ENCODE assay signal across 8 cellular contexts in the genomic region with DNA sequence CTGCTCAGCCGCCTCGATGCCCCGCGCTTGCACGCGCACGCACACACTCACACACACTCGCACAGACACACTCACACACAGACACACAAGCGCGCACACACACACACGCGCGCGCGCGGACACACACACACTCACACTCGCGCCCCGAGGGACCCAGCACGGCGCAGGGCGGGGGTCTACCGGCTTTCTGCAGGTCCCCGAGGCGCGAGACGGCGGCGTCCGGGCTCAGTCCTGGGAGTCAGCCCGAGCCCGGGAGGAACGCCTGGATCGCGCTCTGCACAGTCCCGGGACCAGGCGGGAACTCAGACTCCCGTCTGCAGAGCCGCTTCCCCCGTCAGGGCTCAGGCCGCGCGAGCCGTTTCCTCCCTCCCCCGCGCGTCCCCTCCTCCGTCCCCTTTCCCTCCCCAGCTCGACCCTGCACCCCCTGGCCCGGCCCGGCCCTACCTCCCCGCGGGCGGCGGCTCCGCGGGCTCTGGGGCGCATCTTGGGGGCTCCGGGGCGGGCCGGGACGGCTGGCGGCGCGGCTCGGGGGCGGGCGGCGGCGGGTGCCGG. TPM values are rescaled to one million over a fixed set of nuclear protein-coding genes. Genes with fewer than 3 reads are reported as not detected.
DNase-seq lines count a peak whose midpoint lies in the region; ATAC-seq and TF ChIP-seq lines count a peak whose summit lies in the region.

No MANE protein-coding gene starts in this region.

- intact Hi-C loops in activated T-helper 1 cell treated with anti-CD3 and anti-CD28 coated beads, Interleukin-12 subunit alpha, Interleukin-12 subunit beta, Interleukin-2, Interleukin-4 antibody, amounts not matched to agents 30 ng/mL and 10 ng/mL and 1 ng/mL, durations not matched to agents 14 hours and 24 hours and 36 hours (cut with micrococcal nuclease): no loop called here

- H3K4me1 ChIP-seq in cardiac muscle cell (ENCODE audit: low read depth) (peaks cover 12% of the 10 kb centered on the region), trophoblast cell (ENCODE audit: control insufficient read depth in 1 of 2, insufficient read depth in 2 of 2, low read length in 2 of 2) (peaks cover 26 to 31% of the 10 kb centered on the region in 2 experiments)

- no peak overlapping the region for H3K27ac Mint-ChIP-seq in activated T-helper 1 cell treated with anti-CD3 and anti-CD28 coated beads, Interleukin-12 subunit alpha, Interleukin-12 subunit beta, Interleukin-2, Interleukin-4 antibody, amounts not matched to agents 30 ng/mL and 10 ng/mL and 1 ng/mL, durations not matched to agents 14 hours and 24 hours and 36 hours

- peaks cover 14% of the 10 kb centered on the region for H3K79me1 ChIP-seq in trophoblast cell (ENCODE audit: low read length)

- H2AFZ ChIP-seq in trophoblast cell (ENCODE audit: insufficient read depth, low read length, poor library complexity): peak overlapping the region; percentile 77

- H4K8ac ChIP-seq in trophoblast cell (ENCODE audit: low read depth, low read length): peak overlapping the region; percentile 40

- peak overlapping the region; percentile 60 for H2AK5ac ChIP-seq in trophoblast cell (ENCODE audit: low read length)

- H3K9me3 ChIP-seq in cardiac muscle cell (ENCODE audit: low read depth) (no peaks in the 10 kb centered on the region), trophoblast cell (ENCODE audit: insufficient read depth, low read depth, low read length) (peaks cover 3% of the 10 kb centered on the region)

- no peak overlapping the region for H3K23ac ChIP-seq in trophoblast cell (ENCODE audit: low read length)

- peaks cover 61% of the 10 kb centered on the region for H3K27me3 Mint-ChIP-seq in activated T-helper 1 cell treated with anti-CD3 and anti-CD28 coated beads, Interleukin-12 subunit alpha, Interleukin-12 subunit beta, Interleukin-2, Interleukin-4 antibody, amounts not matched to agents 30 ng/mL and 10 ng/mL and 1 ng/mL, durations not matched to agents 14 hours and 24 hours and 36 hours (ENCODE audit: insufficient read depth)

- WGBS in trophoblast cell (ENCODE audit: extremely low coverage, insufficient coverage, insufficient read length): no CpG with 5 or more reads among the region's 71 CpGs

- peak overlapping the region; percentile 83 for H3K4me3 ChIP-seq in cardiac muscle cell
- H3K4me3 ChIP-seq in trophoblast cell (ENCODE audit: low read depth, low read length): peak overlapping the region; percentile 82

- H2BK120ac ChIP-seq in trophoblast cell (ENCODE audit: insufficient read depth, low read length, poor library complexity): peak overlapping the region; percentile 48

- H3K4me3 Mint-ChIP-seq in activated T-helper 1 cell treated with anti-CD3 and anti-CD28 coated beads, Interleukin-12 subunit alpha, Interleukin-12 subunit beta, Interleukin-2, Interleukin-4 antibody, amounts not matched to agents 30 ng/mL and 10 ng/mL and 1 ng/mL, durations not matched to agents 14 hours and 24 hours and 36 hours: peak overlapping the region; percentile 68

- H3K36me3 Mint-ChIP-seq in activated T-helper 1 cell treated with anti-CD3 and anti-CD28 coated beads, Interleukin-12 subunit alpha, Interleukin-12 subunit beta, Interleukin-2, Interleukin-4 antibody, amounts not matched to agents 30 ng/mL and 10 ng/mL and 1 ng/mL, durations not matched to agents 14 hours and 24 hours and 36 hours (ENCODE audit: low read depth): no peaks in the 10 kb centered on the region

- peak overlapping the region; percentile 84 for H3K4me2 ChIP-seq in trophoblast cell (ENCODE audit: low read length)

- peak overlapping the region; percentile 95 for H4K91ac ChIP-seq in trophoblast cell (ENCODE audit: low read depth, low read length)

- H3K79me2 ChIP-seq in trophoblast cell (ENCODE audit: control insufficient read depth, insufficient read depth, low read length, poor library complexity): peaks cover 5% of the 10 kb centered on the region

- H3K9ac ChIP-seq in trophoblast cell (ENCODE audit: low read length): peak overlapping the region; percentile 35

- peak overlapping the region; percentile 33 for H2BK12ac ChIP-seq in trophoblast cell (ENCODE audit: low read length)

- peak overlapping the region; percentile 21 for H2BK5ac ChIP-seq in trophoblast cell (ENCODE audit: low read depth, low read length, poor library complexity)

- peak overlapping the region; percentile 82 for H3K14ac ChIP-seq in trophoblast cell (ENCODE audit: low read length)

- H3K36me3 ChIP-seq in cardiac muscle cell: no peaks in the 10 kb centered on the region
- peaks cover 0 to 1% of the 10 kb centered on the region in 2 experiments for H3K36me3 ChIP-seq in trophoblast cell (ENCODE audit: control insufficient read depth in 1 of 2, insufficient read depth in 2 of 2, low read length in 2 of 2)

- peak overlapping the region; percentile 89 for H4K12ac ChIP-seq in trophoblast cell (ENCODE audit: low read depth, low read length)

- no peak for ATAC-seq in HG03442 (IDR thresholded peaks at IDR 0.05; ENCODE audit: unreplicated experiment)
- ATAC-seq in HG03469 (IDR thresholded peaks at IDR 0.05; ENCODE audit: unreplicated experiment): no peak

- no peak overlapping the region for H3K27ac ChIP-seq in cardiac muscle cell
- peak overlapping the region; percentile 38 for H3K27ac ChIP-seq in trophoblast cell (ENCODE audit: low read depth, low read length)

- H3K4me1 Mint-ChIP-seq in activated T-helper 1 cell treated with anti-CD3 and anti-CD28 coated beads, Interleukin-12 subunit alpha, Interleukin-12 subunit beta, Interleukin-2, Interleukin-4 antibody, amounts not matched to agents 30 ng/mL and 10 ng/mL and 1 ng/mL, durations not matched to agents 14 hours and 24 hours and 36 hours (ENCODE audit: low read depth): peaks cover 8% of the 10 kb centered on the region

- peak overlapping the region; percentile 88 for H3K4ac ChIP-seq in trophoblast cell (ENCODE audit: low read depth, low read length)

- no peak for TF ChIP-seq CTCF in GM20000 (IDR thresholded peaks at IDR 0.05; ENCODE audit: extremely low read depth, missing control alignments)
- TF ChIP-seq CTCF in cardiac muscle cell (IDR thresholded peaks at IDR 0.05; ENCODE audit: low read depth, low read length): no peak

- no peaks in the 10 kb centered on the region for H3K9me3 Mint-ChIP-seq in activated T-helper 1 cell treated with anti-CD3 and anti-CD28 coated beads, Interleukin-12 subunit alpha, Interleukin-12 subunit beta, Interleukin-2, Interleukin-4 antibody, amounts not matched to agents 30 ng/mL and 10 ng/mL and 1 ng/mL, durations not matched to agents 14 hours and 24 hours and 36 hours

- peak; percentile 56 for DNase-seq in AG08395 (ENCODE audit: low spot score)
- peak; percentile 56 for DNase-seq in GM20000 (ENCODE audit: low spot score)
- no peak for DNase-seq in activated T-helper 1 cell treated with anti-CD3 and anti-CD28 coated beads, Interleukin-12 subunit alpha, Interleukin-12 subunit beta, Interleukin-2, Interleukin-4 antibody, amounts not matched to agents 30 ng/mL and 10 ng/mL and 1 ng/mL, durations not matched to agents 14 hours and 24 hours and 36 hours (ENCODE audit: low spot score)
- DNase-seq in cardiac muscle cell (ENCODE audit: low read depth in 1 of 2, low spot score in 1 of 2): peak; percentile 58 to 71
- peak in 1 of 2 donors; percentile 56 for DNase-seq in trophoblast cell
- no peak for DNase-seq in NCI-H187 treated with DMSO at 0.1 percent for 48 hours (lab: John Stamatoyannopoulos, UW)

- H3K27me3 ChIP-seq in cardiac muscle cell: no peaks in the 10 kb centered on the region
- no peaks in the 10 kb centered on the region for H3K27me3 ChIP-seq in trophoblast cell (ENCODE audit: insufficient read depth, low read length)

- peak overlapping the region; percentile 77 for H3K18ac ChIP-seq in trophoblast cell (ENCODE audit: low read length)

RNA-seq across cellular contexts. Expression of a gene that starts 0.5 kb away (rescaled TPM):
- not detected in 2 replicates for total RNA-seq in activated T-helper 1 cell treated with anti-CD3 and anti-CD28 coated beads, Interleukin-12 subunit alpha, Interleukin-12 subunit beta, Interleukin-2, Interleukin-4 antibody, amounts not matched to agents 30 ng/mL and 10 ng/mL and 1 ng/mL, durations not matched to agents 14 hours and 24 hours and 36 hours
- 8.9 and 21.7 TPM in 2 replicates for total RNA-seq in cardiac muscle cell
- 14.0 and 18.2 TPM in 2 replicates for polyA plus RNA-seq in cardiac muscle cell
- polyA plus RNA-seq in trophoblast cell (2013): 16.2 and 17.5 TPM in 2 replicates

RNA-seq across cellular contexts. Expression of a gene that starts 32.6 kb away (rescaled TPM):
- 21.1 and 23.5 TPM in 2 replicates for total RNA-seq in activated T-helper 1 cell treated with anti-CD3 and anti-CD28 coated beads, Interleukin-12 subunit alpha, Interleukin-12 subunit beta, Interleukin-2, Interleukin-4 antibody, amounts not matched to agents 30 ng/mL and 10 ng/mL and 1 ng/mL, durations not matched to agents 14 hours and 24 hours and 36 hours
- 22.6 and 31.1 TPM in 2 replicates for total RNA-seq in cardiac muscle cell
- polyA plus RNA-seq in cardiac muscle cell: 13.9 and 23.0 TPM in 2 replicates
- 23.9 and 24.8 TPM in 2 replicates for polyA plus RNA-seq in trophoblast cell (2013)

RNA-seq across cellular contexts. Expression of a gene that starts 56.4 kb away (rescaled TPM):
- total RNA-seq in activated T-helper 1 cell treated with anti-CD3 and anti-CD28 coated beads, Interleukin-12 subunit alpha, Interleukin-12 subunit beta, Interleukin-2, Interleukin-4 antibody, amounts not matched to agents 30 ng/mL and 10 ng/mL and 1 ng/mL, durations not matched to agents 14 hours and 24 hours and 36 hours: 178 and 194 TPM in 2 replicates
- 267 and 1,003 TPM in 2 replicates for total RNA-seq in cardiac muscle cell
- 391 and 693 TPM in 2 replicates for polyA plus RNA-seq in cardiac muscle cell
- polyA plus RNA-seq in trophoblast cell (2013): 401 and 443 TPM in 2 replicates

Comparison
In these comparisons a context has a peak if more than half of its experiments do, and no peak if none do; other contexts are left out.
1. DNase-seq: peak in AG08395 (single experiment), GM20000 (single experiment) and cardiac muscle cell (2 of 2); none in activated T-helper 1 cell treated with anti-CD3 and anti-CD28 coated beads, Interleukin-12 subunit alpha, Interleukin-12 subunit beta, Interleukin-2, Interleukin-4 antibody, amounts not matched to agents 30 ng/mL and 10 ng/mL and 1 ng/mL, durations not matched to agents 14 hours and 24 hours and 36 hours (single experiment) and NCI-H187 treated with DMSO at 0.1 percent for 48 hours (single experiment).